In genomic region chrX:72120798-72121197, GRCh38 we compare ENCODE assay signal across 12 cellular contexts. TPM values are rescaled to one million over a fixed set of nuclear protein-coding genes. Genes with fewer than 3 reads are reported as not detected.
A peak's percentile ranks its signal among the peaks of the same experiment; 100 is the strongest.
DNase-seq lines count a peak whose midpoint lies in the region; ATAC-seq and TF ChIP-seq lines count a peak whose summit lies in the region.
"Had no signal": no experiment of that assay in that cellular context is flagged by ENCODE, and none has a peak within 500 bp of the region (broad histone marks: within the 10 kb centered on the region; RNA-seq: fewer than 3 reads in every experiment).

No MANE protein-coding gene starts in this region.

- H3K36me3 ChIP-seq in uterus: no peaks in the 10 kb centered on the region
- H3K36me3 ChIP-seq in HAP-1 (replicated peaks): no peaks in the 10 kb centered on the region
- H3K36me3 ChIP-seq: neural progenitor cell had no signal

- no peak for TF ChIP-seq CTCF in uterus (IDR thresholded peaks at IDR 0.05)

- H3K4me3 ChIP-seq in uterus (no peak overlapping the region), HAP-1 (no peak overlapping the region)
- H3K4me3 ChIP-seq: body of pancreas, neural progenitor cell had no signal

- H3K4me1 ChIP-seq in uterus (no peaks in the 10 kb centered on the region), HAP-1 (peaks cover 19% of the 10 kb centered on the region)
- H3K4me1 ChIP-seq: body of pancreas had no signal

- intact Hi-C loops in Right ventricle myocardium inferior (cut with DNase I) (loop anchor here (2.0 to 10.0 kb wide), 2 partner anchors 42 to 206 kb away; partner anchors contain the start of gene NHSL2), cardiac septum (cut with DNase I) (loop anchor here (2.0 to 10.0 kb wide), 2 partner anchors 40 to 206 kb away; partner anchors contain the start of gene NHSL2), uterus (cut with DNase I; ENCODE audit: low total_unique reads) (loop anchor here (10.0 kb wide), 1 partner anchor 96 kb away; no protein-coding TSS in a partner anchor)

- ATAC-seq in Right ventricle myocardium inferior: peak; percentile 35
- ATAC-seq: body of pancreas had no signal

- no peak for TF ChIP-seq POLR2A in uterus (IDR thresholded peaks at IDR 0.05)

- H3K27me3 ChIP-seq in uterus (no peaks in the 10 kb centered on the region), HAP-1 (ENCODE audit: low read depth) (no peaks in the 10 kb centered on the region)
- H3K27me3 ChIP-seq: body of pancreas had no signal

- in situ Hi-C loops in HAP-1 (cut with MboI; ENCODE audit: low sequenced_read_pairs): no loop called here

- no peaks in the 10 kb centered on the region for H3K9me3 ChIP-seq in uterus
- no peaks in the 10 kb centered on the region; the same call in 1 of the 2 replicates for H3K9me3 ChIP-seq in HAP-1
- H3K9me3 ChIP-seq: body of pancreas had no signal

- DNase-seq in Right ventricle myocardium inferior (ENCODE audit: missing footprints) (no peak), cardiac septum (ENCODE audit: low spot score) (no peak), cerebellar cortex (ENCODE audit: low spot score) (peak; percentile 83), mesenteric fat pad (ENCODE audit: low spot score) (peak; percentile 78), uterus (no peak), HAP-1 (ENCODE audit: low spot score in 2 of 2) (no peak), anterior cingulate cortex (lab: John Stamatoyannopoulos, UW) (no peak), HuH-7.5 (ENCODE audit: low spot score) (no peak)
- DNase-seq: activated CD8-positive, alpha-beta memory T cell treated with anti-CD3 and anti-CD28 coated beads, Interleukin-2, amount 50 U/mL, for 48 hours; NCI-H510A treated with DMSO at 0.1 percent for 48 hours had no signal

- peak overlapping the region; percentile 53 to 54 for H3K27ac ChIP-seq in uterus
- H3K27ac ChIP-seq: neural progenitor cell had no signal

RNA-seq across cellular contexts. Expression of gene RTL5, which starts 10.9 kb away (rescaled TPM):
- total RNA-seq in Right ventricle myocardium inferior (2.4 TPM), cardiac septum (6.3 TPM), mesenteric fat pad (7.5 TPM), uterus (10 to 100 TPM in 1 of 4 donors, 1 to 10 TPM in 3; 2.3 to 23.3 (median 6.1) TPM)

Comparison
In these comparisons a context has a peak if more than half of its experiments do, and no peak if none do; other contexts are left out.
1. DNase-seq: peak in cerebellar cortex (single experiment) and mesenteric fat pad (single experiment); none in Right ventricle myocardium inferior (single experiment), cardiac septum (single experiment), uterus (0 of 2), HAP-1 (0 of 2), anterior cingulate cortex (0 of 58) and HuH-7.5 (single experiment).